8 cellular contexts compared by ENCODE assay signal in the genomic region with DNA sequence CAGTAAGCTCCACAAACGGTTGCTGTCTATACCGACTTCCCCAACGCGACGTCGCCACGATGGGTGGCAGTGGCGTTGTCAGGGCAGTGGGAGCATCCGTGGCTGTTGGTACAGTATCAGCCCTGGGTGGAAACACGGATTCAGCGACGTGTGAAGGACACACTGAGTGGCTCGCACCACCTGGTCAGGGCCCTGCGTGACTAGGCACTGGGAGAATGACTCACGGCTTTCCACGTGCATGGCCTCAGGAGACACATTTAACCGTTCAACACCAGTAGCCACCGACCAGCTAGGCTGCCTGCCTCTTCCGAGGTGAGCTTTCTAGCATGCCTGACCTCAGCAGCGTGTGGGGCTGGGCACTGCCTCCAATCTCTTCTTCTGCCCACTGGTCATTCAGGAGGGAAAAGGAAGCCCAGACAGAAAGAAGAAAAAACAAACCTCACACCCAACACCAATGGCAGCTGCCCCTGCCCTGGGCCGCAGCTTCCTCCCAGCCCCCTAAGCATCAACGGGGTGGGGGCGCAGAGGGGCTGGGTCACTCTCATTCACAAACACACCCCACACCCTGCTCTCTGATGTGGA. TPM values are rescaled to one million over a fixed set of nuclear protein-coding genes. Genes with fewer than 3 reads are reported as not detected.
DNase-seq lines count a peak whose midpoint lies in the region; ATAC-seq and TF ChIP-seq lines count a peak whose summit lies in the region.

No MANE protein-coding gene starts in this region.

- CTCF ChIA-PET in AG04449 (lab: Yijun Ruan, JAX), result interaction anchor here (1.3 to 4.2 kb wide), 5 partner anchors 28 to 157 kb away, joined by 3 to 24 read pairs (median 7); no protein-coding TSS in a partner anchor

- no peak overlapping the region for H3K9ac ChIP-seq in parathyroid adenoma

- 53% methylated on average over 3 of the region's 23 CpGs; no CpG with 5 or more reads in 1 of the 2 donors for WGBS in gastroesophageal sphincter (ENCODE audit: low coverage in 1 of 2), 2 donors

- no peak for TF ChIP-seq CTCF in AG04449 (IDR thresholded peaks at IDR 0.05; ENCODE audit: insufficient read depth, low read length, missing control alignments)
- no peak for TF ChIP-seq CTCF in gastroesophageal sphincter (IDR thresholded peaks at IDR 0.05)
- no peak for TF ChIP-seq CTCF in parathyroid adenoma (IDR thresholded peaks at IDR 0.05)
- TF ChIP-seq CTCF in WERI-Rb-1 (IDR thresholded peaks at IDR 0.05; ENCODE audit: low read depth, low read length), result no peak

- H3K36me3 Mint-ChIP-seq in activated T-cell treated with anti-CD3 and anti-CD28 coated beads, Interleukin-2, amount 50 U/mL, for 72 hours (ENCODE audit: insufficient read depth in 2 of 2), result peaks cover 25 to 53% of the 10 kb centered on the region in 2 donors

- no peaks in the 10 kb centered on the region for H3K27me3 Mint-ChIP-seq in activated T-cell treated with anti-CD3 and anti-CD28 coated beads, Interleukin-2, amount 50 U/mL, for 72 hours (ENCODE audit: low read depth)

- H3K4me1 ChIP-seq in gastroesophageal sphincter (peaks cover 39 to 100% (median 88%) of the 10 kb centered on the region in 3 donors), parathyroid adenoma (peaks cover 16% of the 10 kb centered on the region)

- ATAC-seq in HG03571 (IDR thresholded peaks at IDR 0.05; ENCODE audit: unreplicated experiment) (peak; percentile 33), gastroesophageal sphincter (peak; percentile 13)
- peak in 1 of 2 donors; percentile 9 for ATAC-seq in activated T-cell treated with anti-CD3 and anti-CD28 coated beads, Interleukin-2, amount 50 U/mL, for 72 hours (replicated peaks in 1 of 2)

- POLR2A ChIA-PET in AG04449 (lab: Yijun Ruan, JAX), result interaction anchor here (1.4 to 2.9 kb wide), 7 partner anchors 23 to 142 kb away, joined by 3 to 11 read pairs (median 7); a partner anchor contains a TSS

- no peaks in the 10 kb centered on the region for H3K9me3 Mint-ChIP-seq in activated T-cell treated with anti-CD3 and anti-CD28 coated beads, Interleukin-2, amount 50 U/mL, for 72 hours

- peak overlapping the region; percentile 99 to 100 (median 100) for H3K27ac ChIP-seq in gastroesophageal sphincter
- H3K27ac ChIP-seq in parathyroid adenoma, result peak overlapping the region; percentile 62
- H3K27ac ChIP-seq in WERI-Rb-1, result no peak overlapping the region

- H3K79me2 ChIP-seq in parathyroid adenoma, result peaks cover 31% of the 10 kb centered on the region

- H3K4me3 ChIP-seq in AG04449 (ENCODE audit: low read depth, low read length) (peak overlapping the region; percentile 18), gastroesophageal sphincter (peak overlapping the region in 1 of 2 donors; percentile 26), parathyroid adenoma (ENCODE audit: low read depth, low read length) (no peak overlapping the region), WERI-Rb-1 (ENCODE audit: low read depth, low read length) (no peak overlapping the region)

- peak overlapping the region; percentile 91 to 93 for H3K4me3 Mint-ChIP-seq in activated T-cell treated with anti-CD3 and anti-CD28 coated beads, Interleukin-2, amount 50 U/mL, for 72 hours

- peaks cover 0 to 30% of the 10 kb centered on the region in 2 donors for H3K36me3 ChIP-seq in gastroesophageal sphincter
- H3K36me3 ChIP-seq in parathyroid adenoma (ENCODE audit: control insufficient read depth, insufficient read depth, low read length), result no peaks in the 10 kb centered on the region
- H3K36me3 ChIP-seq in WERI-Rb-1, result peaks cover 63% of the 10 kb centered on the region

- H3K9me3 ChIP-seq in gastroesophageal sphincter (no peaks in the 10 kb centered on the region), parathyroid adenoma (ENCODE audit: control insufficient read depth, low read length) (no peaks in the 10 kb centered on the region), WERI-Rb-1 (ENCODE audit: severe bottlenecking) (no peaks in the 10 kb centered on the region)

- DNase-seq in AG04449 (ENCODE audit: low read depth, low spot score), result peak; percentile 59
- DNase-seq in activated T-cell treated with anti-CD3 and anti-CD28 coated beads, Interleukin-2, amount 50 U/mL, for 72 hours, result peak; percentile 50 to 52
- no peak for DNase-seq in MV-4-11 (lab: John Stamatoyannopoulos, UW)
- DNase-seq in NCI-H510A treated with DMSO at 0.1 percent for 48 hours (lab: John Stamatoyannopoulos, UW), result no peak
- no peak for DNase-seq in WERI-Rb-1

- H3K4me1 Mint-ChIP-seq in activated T-cell treated with anti-CD3 and anti-CD28 coated beads, Interleukin-2, amount 50 U/mL, for 72 hours (ENCODE audit: low read depth), result peaks cover 66% of the 10 kb centered on the region

- TF ChIP-seq POLR2A in gastroesophageal sphincter (IDR thresholded peaks at IDR 0.05), result no peak

- no peak overlapping the region for H3K4me2 ChIP-seq in parathyroid adenoma (ENCODE audit: low read length)

- no peak overlapping the region for H2AFZ ChIP-seq in parathyroid adenoma

- no peak for TF ChIP-seq EP300 in gastroesophageal sphincter (IDR thresholded peaks at IDR 0.05)

- H3K27me3 ChIP-seq in gastroesophageal sphincter (no peaks in the 10 kb centered on the region), parathyroid adenoma (ENCODE audit: control insufficient read depth, insufficient read depth, low read length) (no peaks in the 10 kb centered on the region), WERI-Rb-1 (ENCODE audit: insufficient read depth, low read depth, severe bottlenecking) (no peaks in the 10 kb centered on the region)

- peak overlapping the region; percentile 99 for H3K27ac Mint-ChIP-seq in activated T-cell treated with anti-CD3 and anti-CD28 coated beads, Interleukin-2, amount 50 U/mL, for 72 hours

RNA-seq across cellular contexts. Expression of a gene that starts 59.0 kb away (rescaled TPM):
- 100 to 1,000 TPM; 529 to 662 TPM for total RNA-seq in activated T-cell treated with anti-CD3 and anti-CD28 coated beads, Interleukin-2, amount 50 U/mL, for 72 hours
- 100 to 1,000 TPM; 304 to 366 (median 322) TPM for total RNA-seq in gastroesophageal sphincter

Comparison
In these comparisons a context has a peak if more than half of its experiments do, and no peak if none do; other contexts are left out.
1. DNase-seq: peak in AG04449 (single experiment) and activated T-cell treated with anti-CD3 and anti-CD28 coated beads, Interleukin-2, amount 50 U/mL, for 72 hours (2 of 2); none in MV-4-11 (single experiment), NCI-H510A treated with DMSO at 0.1 percent for 48 hours (single experiment) and WERI-Rb-1 (single experiment).